10 cellular contexts compared by ENCODE assay signal in genomic region chr21:45102391-45102932, GRCh38. TPM values are rescaled to one million over a fixed set of nuclear protein-coding genes. Genes with fewer than 3 reads are reported as not detected.
DNase-seq lines count a peak whose midpoint lies in the region; ATAC-seq and TF ChIP-seq lines count a peak whose summit lies in the region.
"Had no signal": no experiment of that assay in that cellular context is flagged by ENCODE, and none has a peak within 500 bp of the region (broad histone marks: within the 10 kb centered on the region; RNA-seq: fewer than 3 reads in every experiment).

No MANE protein-coding gene starts in this region.

- H3K4me1 ChIP-seq in GM23338 (ENCODE audit: insufficient read depth), result no peaks in the 10 kb centered on the region
- peaks cover 14 to 62% (median 29%) of the 10 kb centered on the region in 5 donors for H3K4me1 ChIP-seq in subcutaneous abdominal adipose tissue (ENCODE audit: control insufficient read depth in 5 of 5, insufficient read depth in 5 of 5, low read length in 5 of 5)

- POLR2A ChIA-PET in RWPE1 (lab: Yijun Ruan, JAX; ENCODE audit: low non-redundant PET), result no interaction called here

- no peak overlapping the region for H3K27ac Mint-ChIP-seq in GM23338

- TF ChIP-seq CTCF in GM23338 (conservative IDR thresholded peaks at IDR 0.05; ENCODE audit: low read depth in 2 of 2) (no peak; a peak in 3 of 4 replicates), RWPE1 (conservative IDR thresholded peaks at IDR 0.05; ENCODE audit: low read depth) (peak; percentile 67), fibroblast of the aortic adventitia (IDR thresholded peaks at IDR 0.05; ENCODE audit: insufficient read depth, low read length) (peak; percentile 51)

- no peaks in the 10 kb centered on the region for H3F3A ChIP-seq in GM23338 (replicated peaks; ENCODE audit: low read depth)

- no peak overlapping the region for H2AFZ ChIP-seq in GM23338

- H3K36me3 ChIP-seq in GM23338 (ENCODE audit: insufficient read depth) (no peaks in the 10 kb centered on the region), subcutaneous abdominal adipose tissue (ENCODE audit: control insufficient read depth in 5 of 5, insufficient read depth in 5 of 5, low read length in 5 of 5) (no peaks in the 10 kb centered on the region)

- no peaks in the 10 kb centered on the region; the same call in 1 of the 2 replicates for H4K20me1 ChIP-seq in GM23338 (replicated peaks; ENCODE audit: insufficient read depth)

- peaks cover 7% of the 10 kb centered on the region for H3K27me3 Mint-ChIP-seq in GM23338 (ENCODE audit: insufficient read depth, low read depth, poor library complexity)

- H3K9me2 ChIP-seq in GM23338 (ENCODE audit: insufficient read depth), result no peaks in the 10 kb centered on the region

- H3K4me2 ChIP-seq in GM23338, result no peak overlapping the region

- H3K4me1 Mint-ChIP-seq in GM23338, result peaks cover 2% of the 10 kb centered on the region; the same call in 1 of the 3 replicates

- CTCF ChIA-PET in RWPE1 (lab: Yijun Ruan, JAX), result interaction anchor here (0.6 to 1.9 kb wide), 5 partner anchors 27 to 374 kb away, joined by 3 to 12 read pairs (median 4); no protein-coding TSS in a partner anchor

- H3K27me3 ChIP-seq in GM23338 (ENCODE audit: insufficient read depth) (no peaks in the 10 kb centered on the region), subcutaneous abdominal adipose tissue (ENCODE audit: control insufficient read depth in 5 of 5, insufficient read depth in 4 of 5, low read length in 5 of 5) (no peaks in the 10 kb centered on the region)

- no peaks in the 10 kb centered on the region for H3K36me3 Mint-ChIP-seq in GM23338 (ENCODE audit: low read depth)

- peaks cover 14% of the 10 kb centered on the region for H3K79me2 ChIP-seq in GM23338 (replicated peaks; ENCODE audit: insufficient read depth)

- H3K27ac ChIP-seq in GM23338 (ENCODE audit: low read depth) (no peak overlapping the region), RWPE1 (peak overlapping the region; percentile 92), subcutaneous abdominal adipose tissue (ENCODE audit: low read depth, low read length) (peak overlapping the region; percentile 24)

- peak; percentile 31 for DNase-seq in GM23338 (ENCODE audit: low spot score)
- DNase-seq in RWPE1 (ENCODE audit: low spot score), result peak; percentile 76
- peak; percentile 77 for DNase-seq in fibroblast of the aortic adventitia (ENCODE audit: low read depth)
- DNase-seq in NCI-H345 treated with DMSO at 0.1 percent for 48 hours (lab: John Stamatoyannopoulos, UW; ENCODE audit: unreplicated experiment), result no peak
- no peak for DNase-seq in activated CD4-positive, CD25-positive, alpha-beta regulatory T cell treated with anti-CD3 and anti-CD28 coated beads, Interleukin-2, amount 50 U/mL, for 72 hours
- DNase-seq in anterior cingulate cortex (lab: John Stamatoyannopoulos, UW), result no peak
- DNase-seq in activated CD4-positive, alpha-beta T cell treated with anti-CD3 and anti-CD28 coated beads for 1 hour, result no peak
- DNase-seq: stimulated activated CD4-positive, alpha-beta T cell treated with anti-CD3 and anti-CD28 coated beads, Interleukin-12 subunit alpha, Interleukin-12 subunit beta, amount 100 ng/mL, for 4 hours; T-helper 2 cell had no signal

- no peak overlapping the region for H3K4me3 Mint-ChIP-seq in GM23338

- H3K9ac ChIP-seq in subcutaneous abdominal adipose tissue (ENCODE audit: low read length in 5 of 5), result peak overlapping the region in 2 of 5 donors; percentile 15 to 23

- no peak; the same call in 2 of the 3 replicates for ATAC-seq in GM23338

- H3K9me3 ChIP-seq in subcutaneous abdominal adipose tissue (ENCODE audit: control insufficient read depth in 5 of 5, low read length in 5 of 5), result no peaks in the 10 kb centered on the region

- no peaks in the 10 kb centered on the region for H3K9me3 Mint-ChIP-seq in GM23338

- no peak overlapping the region for H3K4me3 ChIP-seq in GM23338
- H3K4me3 ChIP-seq in fibroblast of the aortic adventitia (ENCODE audit: low read depth, low read length), result no peak overlapping the region
- no peak overlapping the region for H3K4me3 ChIP-seq in subcutaneous abdominal adipose tissue (ENCODE audit: low read depth in 1 of 5, low read length in 5 of 5)

TF ChIP-seq in GM23338, 12 proteins besides CTCF, POLR2A, EP300 and RAD21:
- TF ChIP-seq CREB1 (CRISPR knock-in tag; IDR thresholded peaks at IDR 0.05; ENCODE audit: low read depth) (no peak), ZNF114 (CRISPR knock-in tag; IDR thresholded peaks at IDR 0.05) (no peak), ZNF331 (CRISPR knock-in tag; IDR thresholded peaks at IDR 0.05; ENCODE audit: low read depth) (no peak), JUNB (IDR thresholded peaks at IDR 0.05; ENCODE audit: unreplicated experiment) (no peak), ETS1 (IDR thresholded peaks at IDR 0.05) (no peak), POLR2AphosphoS5 (IDR thresholded peaks at IDR 0.05; ENCODE audit: low read depth) (no peak), EZH2 (IDR thresholded peaks at IDR 0.05; ENCODE audit: low read depth, unreplicated experiment) (no peak)
- TF ChIP-seq, protein P1, sequence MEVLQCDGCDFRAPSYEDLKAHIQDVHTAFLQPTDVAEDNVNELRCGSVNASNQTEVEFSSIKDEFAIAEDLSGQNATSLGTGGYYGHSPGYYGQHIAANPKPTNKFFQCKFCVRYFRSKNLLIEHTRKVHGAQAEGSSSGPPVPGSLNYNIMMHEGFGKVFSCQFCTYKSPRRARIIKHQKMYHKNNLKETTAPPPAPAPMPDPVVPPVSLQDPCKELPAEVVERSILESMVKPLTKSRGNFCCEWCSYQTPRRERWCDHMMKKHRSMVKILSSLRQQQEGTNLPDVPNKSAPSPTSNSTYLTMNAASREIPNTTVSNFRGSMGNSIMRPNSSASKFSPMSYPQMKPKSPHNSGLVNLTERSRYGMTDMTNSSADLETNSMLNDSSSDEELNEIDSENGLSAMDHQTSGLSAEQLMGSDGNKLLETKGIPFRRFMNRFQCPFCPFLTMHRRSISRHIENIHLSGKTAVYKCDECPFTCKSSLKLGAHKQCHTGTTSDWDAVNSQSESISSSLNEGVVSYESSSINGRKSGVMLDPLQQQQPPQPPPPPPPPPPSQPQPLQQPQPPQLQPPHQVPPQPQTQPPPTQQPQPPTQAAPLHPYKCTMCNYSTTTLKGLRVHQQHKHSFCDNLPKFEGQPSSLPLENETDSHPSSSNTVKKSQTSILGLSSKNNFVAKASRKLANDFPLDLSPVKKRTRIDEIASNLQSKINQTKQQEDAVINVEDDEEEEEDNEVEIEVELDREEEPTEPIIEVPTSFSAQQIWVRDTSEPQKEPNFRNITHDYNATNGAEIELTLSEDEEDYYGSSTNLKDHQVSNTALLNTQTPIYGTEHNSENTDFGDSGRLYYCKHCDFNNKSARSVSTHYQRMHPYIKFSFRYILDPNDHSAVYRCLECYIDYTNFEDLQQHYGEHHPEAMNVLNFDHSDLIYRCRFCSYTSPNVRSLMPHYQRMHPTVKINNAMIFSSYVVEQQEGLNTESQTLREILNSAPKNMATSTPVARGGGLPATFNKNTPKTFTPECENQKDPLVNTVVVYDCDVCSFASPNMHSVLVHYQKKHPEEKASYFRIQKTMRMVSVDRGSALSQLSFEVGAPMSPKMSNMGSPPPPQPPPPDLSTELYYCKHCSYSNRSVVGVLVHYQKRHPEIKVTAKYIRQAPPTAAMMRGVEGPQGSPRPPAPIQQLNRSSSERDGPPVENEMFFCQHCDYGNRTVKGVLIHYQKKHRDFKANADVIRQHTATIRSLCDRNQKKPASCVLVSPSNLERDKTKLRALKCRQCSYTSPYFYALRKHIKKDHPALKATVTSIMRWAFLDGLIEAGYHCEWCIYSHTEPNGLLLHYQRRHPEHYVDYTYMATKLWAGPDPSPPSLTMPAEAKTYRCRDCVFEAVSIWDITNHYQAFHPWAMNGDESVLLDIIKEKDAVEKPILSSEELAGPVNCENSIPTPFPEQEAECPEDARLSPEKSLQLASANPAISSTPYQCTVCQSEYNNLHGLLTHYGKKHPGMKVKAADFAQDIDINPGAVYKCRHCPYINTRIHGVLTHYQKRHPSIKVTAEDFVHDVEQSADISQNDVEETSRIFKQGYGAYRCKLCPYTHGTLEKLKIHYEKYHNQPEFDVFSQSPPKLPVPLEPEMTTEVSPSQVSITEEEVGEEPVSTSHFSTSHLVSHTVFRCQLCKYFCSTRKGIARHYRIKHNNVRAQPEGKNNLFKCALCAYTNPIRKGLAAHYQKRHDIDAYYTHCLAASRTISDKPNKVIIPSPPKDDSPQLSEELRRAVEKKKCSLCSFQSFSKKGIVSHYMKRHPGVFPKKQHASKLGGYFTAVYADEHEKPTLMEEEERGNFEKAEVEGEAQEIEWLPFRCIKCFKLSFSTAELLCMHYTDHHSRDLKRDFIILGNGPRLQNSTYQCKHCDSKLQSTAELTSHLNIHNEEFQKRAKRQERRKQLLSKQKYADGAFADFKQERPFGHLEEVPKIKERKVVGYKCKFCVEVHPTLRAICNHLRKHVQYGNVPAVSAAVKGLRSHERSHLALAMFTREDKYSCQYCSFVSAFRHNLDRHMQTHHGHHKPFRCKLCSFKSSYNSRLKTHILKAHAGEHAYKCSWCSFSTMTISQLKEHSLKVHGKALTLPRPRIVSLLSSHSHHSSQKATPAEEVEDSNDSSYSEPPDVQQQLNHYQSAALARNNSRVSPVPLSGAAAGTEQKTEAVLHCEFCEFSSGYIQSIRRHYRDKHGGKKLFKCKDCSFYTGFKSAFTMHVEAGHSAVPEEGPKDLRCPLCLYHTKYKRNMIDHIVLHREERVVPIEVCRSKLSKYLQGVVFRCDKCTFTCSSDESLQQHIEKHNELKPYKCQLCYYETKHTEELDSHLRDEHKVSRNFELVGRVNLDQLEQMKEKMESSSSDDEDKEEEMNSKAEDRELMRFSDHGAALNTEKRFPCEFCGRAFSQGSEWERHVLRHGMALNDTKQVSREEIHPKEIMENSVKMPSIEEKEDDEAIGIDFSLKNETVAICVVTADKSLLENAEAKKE (CRISPR knock-in tag; IDR thresholded peaks at IDR 0.05), result no peak
TF ChIP-seq in GM23338: peak in this region for 0.

RNA-seq across cellular contexts. Expression of gene ADARB1, which starts 28.1 kb away (rescaled TPM):
- total RNA-seq in GM23338 (2014; rRNA removed; shearing (Covaris generic)), result 6.3 and 14.8 TPM in 2 replicates
- polyA plus RNA-seq in GM23338 (2016; fragmentation: Nextera tagmentation; extraction: Ambion mirVana), result 4.8 and 7.4 TPM in 2 replicates
- 2.1 and 7.0 TPM in 2 replicates for total RNA-seq in fibroblast of the aortic adventitia (ENCODE audit: low replicate concordance)

Comparison
In these comparisons a context has a peak if more than half of its experiments do, and no peak if none do; other contexts are left out.
1. DNase-seq: peak in GM23338 (single experiment), RWPE1 (single experiment) and fibroblast of the aortic adventitia (single experiment); none in NCI-H345 treated with DMSO at 0.1 percent for 48 hours (single experiment), activated CD4-positive, CD25-positive, alpha-beta regulatory T cell treated with anti-CD3 and anti-CD28 coated beads, Interleukin-2, amount 50 U/mL, for 72 hours (single experiment), anterior cingulate cortex (0 of 58) and activated CD4-positive, alpha-beta T cell treated with anti-CD3 and anti-CD28 coated beads for 1 hour (single experiment).
2. CTCF ChIP-seq: peak in RWPE1 (single experiment) and fibroblast of the aortic adventitia (single experiment); none in GM23338 (0 of 2).